ENCODE assay signal across 21 cellular contexts in genomic region chr6:8845691-8846090, GRCh38.
DNase-seq lines count a peak whose midpoint lies in the region; ATAC-seq and TF ChIP-seq lines count a peak whose summit lies in the region.
"Had no signal": no experiment of that assay in that cellular context is flagged by ENCODE, and none has a peak within 500 bp of the region (broad histone marks: within the 10 kb centered on the region; RNA-seq: fewer than 3 reads in every experiment).

No MANE protein-coding gene starts in this region.

- H3K4me3 Mint-ChIP-seq in stimulated activated effector memory CD8-positive, alpha-beta T cell treated with anti-CD3 and anti-CD28 coated beads, Interleukin-12 subunit alpha, Interleukin-12 subunit beta, amount 100 ng/mL, for 72 hours = no peak overlapping the region
- H3K4me3 Mint-ChIP-seq: B cell; CD4-positive, CD25-positive, alpha-beta regulatory T cell; CD8-positive, alpha-beta memory T cell; H9; HFFc6 had no signal

- intact Hi-C loops in uterus (cut with DNase I; ENCODE audit: low total_unique reads) = no loop called here

- no peaks in the 10 kb centered on the region for H3K36me3 Mint-ChIP-seq in stimulated activated effector memory CD8-positive, alpha-beta T cell treated with anti-CD3 and anti-CD28 coated beads, Interleukin-12 subunit alpha, Interleukin-12 subunit beta, amount 100 ng/mL, for 72 hours
- H3K36me3 Mint-ChIP-seq: CD4-positive, CD25-positive, alpha-beta regulatory T cell; CD8-positive, alpha-beta memory T cell had no signal

- no peak overlapping the region for H3K9ac ChIP-seq in adipocyte (ENCODE audit: low read length)
- H3K9ac ChIP-seq: BLaER1, GM23248 had no signal

- no peak for TF ChIP-seq CTCF in uterus (IDR thresholded peaks at IDR 0.05)

- no peaks in the 10 kb centered on the region for H3K4me1 ChIP-seq in adipocyte (ENCODE audit: control insufficient read depth, insufficient read depth, low read length)
- no peaks in the 10 kb centered on the region for H3K4me1 ChIP-seq in uterus

- H3K27me3 ChIP-seq in adipocyte (replicated peaks; ENCODE audit: control insufficient read depth, insufficient read depth, low read length) = no peaks in the 10 kb centered on the region
- H3K27me3 ChIP-seq in uterus = no peaks in the 10 kb centered on the region
- H3K27me3 ChIP-seq: BLaER1 had no signal

- no peak for ATAC-seq in stimulated activated effector memory CD8-positive, alpha-beta T cell treated with anti-CD3 and anti-CD28 coated beads, Interleukin-12 subunit alpha, Interleukin-12 subunit beta, amount 100 ng/mL, for 72 hours
- ATAC-seq: GM12878, HCT116 had no signal

- no peak overlapping the region for H3K27ac Mint-ChIP-seq in stimulated activated effector memory CD8-positive, alpha-beta T cell treated with anti-CD3 and anti-CD28 coated beads, Interleukin-12 subunit alpha, Interleukin-12 subunit beta, amount 100 ng/mL, for 72 hours
- H3K27ac Mint-ChIP-seq: B cell; CD4-positive, CD25-positive, alpha-beta regulatory T cell; CD8-positive, alpha-beta memory T cell; H9; HFFc6 had no signal

- TF ChIP-seq POLR2A in uterus (IDR thresholded peaks at IDR 0.05) = no peak

- H3K9me3 ChIP-seq in adipocyte (ENCODE audit: control insufficient read depth, low read length) (peaks cover 3% of the 10 kb centered on the region), uterus (no peaks in the 10 kb centered on the region)
- H3K9me3 ChIP-seq: BLaER1 had no signal

- H3K9me3 Mint-ChIP-seq in stimulated activated effector memory CD8-positive, alpha-beta T cell treated with anti-CD3 and anti-CD28 coated beads, Interleukin-12 subunit alpha, Interleukin-12 subunit beta, amount 100 ng/mL, for 72 hours = peaks cover 17% of the 10 kb centered on the region
- H3K9me3 Mint-ChIP-seq: H9 had no signal

- DNase-seq in HS-5 (ENCODE audit: low read depth) (peak; percentile 25), adipocyte (ENCODE audit: low read depth) (peak; percentile 36), fibroblast of the conjunctiva (ENCODE audit: low read depth) (peak; percentile 18), left kidney (ENCODE audit: low read depth, low spot score) (peak; percentile 21), uterus (no peak), cortex of kidney (lab: John Stamatoyannopoulos, UW) (no peak), NCI-H345 (lab: John Stamatoyannopoulos, UW) (no peak)
- DNase-seq in stimulated activated effector memory CD8-positive, alpha-beta T cell treated with anti-CD3 and anti-CD28 coated beads, Interleukin-12 subunit alpha, Interleukin-12 subunit beta, amount 100 ng/mL, for 72 hours (ENCODE audit: low spot score in 2 of 2) = no peak
- DNase-seq: CD4-positive, CD25-positive, alpha-beta regulatory T cell; CD8-positive, alpha-beta memory T cell; DMS 273 treated with DMSO at 0.1 percent for 48 hours; DMS79; GDM1; GM23248; H9; HFFc6 had no signal

- no peaks in the 10 kb centered on the region for H3K4me1 Mint-ChIP-seq in stimulated activated effector memory CD8-positive, alpha-beta T cell treated with anti-CD3 and anti-CD28 coated beads, Interleukin-12 subunit alpha, Interleukin-12 subunit beta, amount 100 ng/mL, for 72 hours
- H3K4me1 Mint-ChIP-seq: B cell; CD4-positive, CD25-positive, alpha-beta regulatory T cell; CD8-positive, alpha-beta memory T cell had no signal

- H3K4me3 ChIP-seq in adipocyte (ENCODE audit: low read length) (no peak overlapping the region), uterus (no peak overlapping the region)
- H3K4me3 ChIP-seq: BLaER1, GM12878, GM23248 had no signal

- H3K36me3 ChIP-seq in adipocyte (ENCODE audit: control insufficient read depth, insufficient read depth, low read length, severe bottlenecking) (no peaks in the 10 kb centered on the region), uterus (no peaks in the 10 kb centered on the region)
- H3K36me3 ChIP-seq: BLaER1 had no signal

- H3K27ac ChIP-seq in uterus = no peak overlapping the region
- H3K27ac ChIP-seq: BLaER1, C4-2B, GM23248 had no signal

Comparison
In these comparisons a context has a peak if more than half of its experiments do, and no peak if none do; other contexts are left out.
1. DNase-seq: peak in HS-5 (single experiment), adipocyte (single experiment), fibroblast of the conjunctiva (single experiment) and left kidney (single experiment); none in uterus (0 of 2), stimulated activated effector memory CD8-positive, alpha-beta T cell treated with anti-CD3 and anti-CD28 coated beads, Interleukin-12 subunit alpha, Interleukin-12 subunit beta, amount 100 ng/mL, for 72 hours (0 of 2), cortex of kidney (single experiment) and NCI-H345 (single experiment).